In genomic region chr6:73418081-73418741, GRCh38 we compare ENCODE assay signal across 20 cellular contexts. TPM values are rescaled to one million over a fixed set of nuclear protein-coding genes. Genes with fewer than 3 reads are reported as not detected.
DNase-seq lines count a peak whose midpoint lies in the region; ATAC-seq and TF ChIP-seq lines count a peak whose summit lies in the region.
"Had no signal": no experiment of that assay in that cellular context is flagged by ENCODE, and none has a peak within 500 bp of the region (broad histone marks: within the 10 kb centered on the region; RNA-seq: fewer than 3 reads in every experiment).

No MANE protein-coding gene starts in this region.

- no peaks in the 10 kb centered on the region for H3K9me3 Mint-ChIP-seq in activated CD4-positive, alpha-beta memory T cell treated with anti-CD3 and anti-CD28 coated beads, Interleukin-2, amount 10 ng/mL, durations not matched to agents 7 days and 5 days
- no peaks in the 10 kb centered on the region for H3K9me3 Mint-ChIP-seq in activated CD4-positive, alpha-beta memory T cell treated with anti-CD3 and anti-CD28 coated beads for 36 hours
- no peaks in the 10 kb centered on the region for H3K9me3 Mint-ChIP-seq in neural crest cell

- POLR2A ChIA-PET in activated CD4-positive, alpha-beta memory T cell treated with anti-CD3 and anti-CD28 coated beads, Interleukin-2, amount 10 ng/mL, durations not matched to agents 7 days and 5 days (lab: Charles Lee): interaction anchor here (0.8 to 1.6 kb wide), 2 partner anchors 34 to 43 kb away, joined by 3 to 4 read pairs; partner anchors contain the start of genes CGAS and MTO1
- POLR2A ChIA-PET in activated CD4-positive, alpha-beta memory T cell treated with anti-CD3 and anti-CD28 coated beads for 36 hours (lab: Charles Lee): no interaction called here

- TF ChIP-seq CTCF in choroid plexus epithelial cell (conservative IDR thresholded peaks at IDR 0.05; ENCODE audit: low read depth, low read length) (no peak), neural crest cell (conservative IDR thresholded peaks at IDR 0.05) (no peak)

- no peak overlapping the region for H3K4me3 Mint-ChIP-seq in activated CD4-positive, alpha-beta memory T cell treated with anti-CD3 and anti-CD28 coated beads, Interleukin-2, amount 10 ng/mL, durations not matched to agents 7 days and 5 days
- no peak overlapping the region for H3K4me3 Mint-ChIP-seq in activated CD4-positive, alpha-beta memory T cell treated with anti-CD3 and anti-CD28 coated beads for 36 hours
- no peak overlapping the region for H3K4me3 Mint-ChIP-seq in neural crest cell

- intact Hi-C loops in activated CD4-positive, alpha-beta memory T cell treated with anti-CD3 and anti-CD28 coated beads for 36 hours (cut with micrococcal nuclease): no loop called here

- H3K27ac Mint-ChIP-seq in activated CD4-positive, alpha-beta memory T cell treated with anti-CD3 and anti-CD28 coated beads, Interleukin-2, amount 10 ng/mL, durations not matched to agents 7 days and 5 days: peak overlapping the region; percentile 61
- H3K27ac Mint-ChIP-seq in activated CD4-positive, alpha-beta memory T cell treated with anti-CD3 and anti-CD28 coated beads for 36 hours: no peak overlapping the region
- H3K27ac Mint-ChIP-seq in neural crest cell (ENCODE audit: unreplicated experiment): peak overlapping the region; percentile 25

- H3K27me3 Mint-ChIP-seq in activated CD4-positive, alpha-beta memory T cell treated with anti-CD3 and anti-CD28 coated beads, Interleukin-2, amount 10 ng/mL, durations not matched to agents 7 days and 5 days: no peaks in the 10 kb centered on the region
- H3K27me3 Mint-ChIP-seq in activated CD4-positive, alpha-beta memory T cell treated with anti-CD3 and anti-CD28 coated beads for 36 hours: no peaks in the 10 kb centered on the region
- H3K27me3 Mint-ChIP-seq in neural crest cell (ENCODE audit: low read depth): no peaks in the 10 kb centered on the region

- DNase-seq in activated CD4-positive, alpha-beta memory T cell treated with anti-CD3 and anti-CD28 coated beads, Interleukin-2, amount 10 ng/mL, durations not matched to agents 7 days and 5 days: no peak
- no peak for DNase-seq in activated CD4-positive, alpha-beta memory T cell treated with anti-CD3 and anti-CD28 coated beads for 36 hours
- DNase-seq in MV-4-11 (lab: John Stamatoyannopoulos, UW) (peak; percentile 59), choroid plexus epithelial cell (ENCODE audit: low read depth) (peak; percentile 50), neural crest cell (ENCODE audit: low read depth, low spot score) (no peak), T1000 (lab: John Stamatoyannopoulos, UW) (no peak), kidney glomerular epithelial cell (lab: John Stamatoyannopoulos, UW) (no peak)
- DNase-seq: activated CD4-positive, CD25-positive, alpha-beta regulatory T cell treated with anti-CD3 and anti-CD28 coated beads, Interleukin-2, amount 50 U/mL, for 72 hours; activated T-cell treated with anti-CD3 and anti-CD28 coated beads for 4 hours; H7; heart left ventricle; islet precursor cell; mesendoderm; NCI-H2081 treated with DMSO at 0.1 percent for 48 hours; nucleus accumbens; sigmoid colon had no signal

- H3K4me1 Mint-ChIP-seq in activated CD4-positive, alpha-beta memory T cell treated with anti-CD3 and anti-CD28 coated beads, Interleukin-2, amount 10 ng/mL, durations not matched to agents 7 days and 5 days: peaks cover 32% of the 10 kb centered on the region
- peaks cover 14% of the 10 kb centered on the region for H3K4me1 Mint-ChIP-seq in activated CD4-positive, alpha-beta memory T cell treated with anti-CD3 and anti-CD28 coated beads for 36 hours (ENCODE audit: low read depth)
- H3K4me1 Mint-ChIP-seq in neural crest cell: no peaks in the 10 kb centered on the region

- CTCF ChIA-PET in activated CD4-positive, alpha-beta memory T cell treated with anti-CD3 and anti-CD28 coated beads, Interleukin-2, amount 10 ng/mL, durations not matched to agents 7 days and 5 days (lab: Charles Lee): interaction anchor here (0.7 kb wide), 1 partner anchor 30 kb away, joined by 3 read pairs; no protein-coding TSS in a partner anchor
- CTCF ChIA-PET in activated CD4-positive, alpha-beta memory T cell treated with anti-CD3 and anti-CD28 coated beads for 36 hours (lab: Charles Lee): no interaction called here

- no peak for ATAC-seq in GM21423 (IDR thresholded peaks at IDR 0.05; ENCODE audit: unreplicated experiment)
- ATAC-seq: heart left ventricle, Panc1 had no signal

- no peak overlapping the region for H3K4me3 ChIP-seq in choroid plexus epithelial cell (ENCODE audit: low read depth, low read length)
- H3K4me3 ChIP-seq: heart left ventricle, sigmoid colon, tibial nerve had no signal

- peaks cover 70% of the 10 kb centered on the region for H3K36me3 Mint-ChIP-seq in activated CD4-positive, alpha-beta memory T cell treated with anti-CD3 and anti-CD28 coated beads, Interleukin-2, amount 10 ng/mL, durations not matched to agents 7 days and 5 days (ENCODE audit: low read depth)
- H3K36me3 Mint-ChIP-seq in activated CD4-positive, alpha-beta memory T cell treated with anti-CD3 and anti-CD28 coated beads for 36 hours: peaks cover 29% of the 10 kb centered on the region
- H3K36me3 Mint-ChIP-seq in neural crest cell (ENCODE audit: low read depth): no peaks in the 10 kb centered on the region

RNA-seq across cellular contexts. Expression of gene DDX43, which starts 23.6 kb away (rescaled TPM):
- total RNA-seq in activated CD4-positive, alpha-beta memory T cell treated with anti-CD3 and anti-CD28 coated beads, Interleukin-2, amount 10 ng/mL, durations not matched to agents 7 days and 5 days: under 1 TPM; 0.80 to 0.88 TPM
- total RNA-seq in activated CD4-positive, alpha-beta memory T cell treated with anti-CD3 and anti-CD28 coated beads for 36 hours: under 1 TPM; 0.15 to 0.29 TPM
- not detected in 2 replicates for total RNA-seq in neural crest cell
- total RNA-seq: chondrocyte had no signal

RNA-seq across cellular contexts. Expression of gene CGAS, which starts 33.9 kb away (rescaled TPM):
- 10 to 100 TPM; 47.8 to 48.2 TPM for total RNA-seq in activated CD4-positive, alpha-beta memory T cell treated with anti-CD3 and anti-CD28 coated beads, Interleukin-2, amount 10 ng/mL, durations not matched to agents 7 days and 5 days
- total RNA-seq in activated CD4-positive, alpha-beta memory T cell treated with anti-CD3 and anti-CD28 coated beads for 36 hours: 10 to 100 TPM; 37.2 to 38.4 TPM
- 0.63 and 1.3 TPM in 2 replicates for total RNA-seq in neural crest cell

RNA-seq across cellular contexts. Expression of gene MTO1, which starts 43.3 kb away (rescaled TPM):
- total RNA-seq in activated CD4-positive, alpha-beta memory T cell treated with anti-CD3 and anti-CD28 coated beads, Interleukin-2, amount 10 ng/mL, durations not matched to agents 7 days and 5 days: 10 to 100 TPM; 62.1 to 66.4 TPM
- total RNA-seq in activated CD4-positive, alpha-beta memory T cell treated with anti-CD3 and anti-CD28 coated beads for 36 hours: 10 to 100 TPM; 40.7 to 47.7 TPM
- 26.5 and 27.5 TPM in 2 replicates for total RNA-seq in neural crest cell

RNA-seq across cellular contexts. Expression of gene OOEP, which starts 48.5 kb away (rescaled TPM):
- under 1 TPM; 0.33 to 0.68 TPM for total RNA-seq in activated CD4-positive, alpha-beta memory T cell treated with anti-CD3 and anti-CD28 coated beads, Interleukin-2, amount 10 ng/mL, durations not matched to agents 7 days and 5 days
- total RNA-seq in activated CD4-positive, alpha-beta memory T cell treated with anti-CD3 and anti-CD28 coated beads for 36 hours: under 1 TPM in 1 of 2 experiments, not detected in 1; 0.45 TPM
- not detected in 2 replicates for total RNA-seq in neural crest cell
- total RNA-seq: chondrocyte, H7, heart left ventricle, sigmoid colon, tibial nerve had no signal

RNA-seq across cellular contexts. Expression of gene KHDC3L, which starts 55.8 kb away (rescaled TPM):
- total RNA-seq in activated CD4-positive, alpha-beta memory T cell treated with anti-CD3 and anti-CD28 coated beads, Interleukin-2, amount 10 ng/mL, durations not matched to agents 7 days and 5 days: not detected
- total RNA-seq in activated CD4-positive, alpha-beta memory T cell treated with anti-CD3 and anti-CD28 coated beads for 36 hours: not detected
- total RNA-seq in neural crest cell: not detected in 2 replicates
- total RNA-seq: chondrocyte, heart left ventricle, sigmoid colon, tibial nerve had no signal

Comparison
In these comparisons a context has a peak if more than half of its experiments do, and no peak if none do; other contexts are left out.
1. DNase-seq: peak in MV-4-11 (single experiment) and choroid plexus epithelial cell (single experiment); none in activated CD4-positive, alpha-beta memory T cell treated with anti-CD3 and anti-CD28 coated beads, Interleukin-2, amount 10 ng/mL, durations not matched to agents 7 days and 5 days (single experiment), activated CD4-positive, alpha-beta memory T cell treated with anti-CD3 and anti-CD28 coated beads for 36 hours (single experiment), neural crest cell (single experiment), T1000 (single experiment) and kidney glomerular epithelial cell (single experiment).
2. RNA of gene CGAS, which starts 33.9 kb away (total RNA-seq): 47.8 to 48.2 TPM in activated CD4-positive, alpha-beta memory T cell treated with anti-CD3 and anti-CD28 coated beads, Interleukin-2, amount 10 ng/mL, durations not matched to agents 7 days and 5 days and 37.2 to 38.4 TPM in activated CD4-positive, alpha-beta memory T cell treated with anti-CD3 and anti-CD28 coated beads for 36 hours; 0.63 to 1.3 TPM in neural crest cell; every median in the first group is over 10 times any median in the second.